In genomic region chr7:22195402-22195801, GRCh38 we compare ENCODE assay signal across 22 cellular contexts.
"Had no signal": no experiment of that assay in that cellular context is flagged by ENCODE, and none has a peak within 500 bp of the region (broad histone marks: within the 10 kb centered on the region; RNA-seq: fewer than 3 reads in every experiment).

No MANE protein-coding gene starts in this region.

- FAIRE-seq: bronchial epithelial cell, small intestine had no signal

- H3K27me3 ChIP-seq: colonic mucosa, suprapubic skin, tibial nerve had no signal

- DNase-seq: activated B cell treated with CpG ODN at 0.5 μM for 24 hours; activated CD4-positive, alpha-beta T cell treated with anti-CD3 and anti-CD28 coated beads for 4 hours; activated CD4-positive, alpha-beta T cell treated with anti-CD3 and anti-CD28 coated beads, Interleukin-2, amount 50 U/mL, for 48 hours; activated CD8-positive, alpha-beta memory T cell treated with anti-CD3 and anti-CD28 coated beads, Interleukin-2, amount 50 U/mL, for 48 hours; activated naive CD4-positive, alpha-beta T cell; activated naive CD8-positive, alpha-beta T cell treated with anti-CD3 and anti-CD28 coated beads for 36 hours; activated T-cell treated with anti-CD3 and anti-CD28 coated beads, Interleukin-2, amount 50 U/mL, for 4 hours; colonic mucosa; endodermal cell; immature natural killer cell; left cardiac atrium; small intestine; stimulated activated CD4-positive, alpha-beta T cell treated with anti-CD3 and anti-CD28 coated beads, Interleukin-2, amount 100 ng/mL, for 24 hours; stimulated activated naive CD8-positive, alpha-beta T cell treated with anti-CD3 and anti-CD28 coated beads, Interleukin-15, amount 100 ng/mL, for 72 hours; T-helper 17 cell had no signal

- H3K4me3 ChIP-seq: colonic mucosa, suprapubic skin, tibial nerve had no signal

- H3K9me3 ChIP-seq: colonic mucosa, suprapubic skin, tibial nerve had no signal

- H3K36me3 ChIP-seq: colonic mucosa, suprapubic skin had no signal

- ATAC-seq: activated T-cell treated with anti-CD3 and anti-CD28 coated beads, Interleukin-2, amount 50 U/mL, for 4 hours; left cardiac atrium; natural killer cell treated with Interleukin-12 subunit alpha and Interleukin-12 subunit beta and Interleukin-15 and Interleukin-18, amount 100 ng/mL, for 72 hours; sciatic nerve; stimulated activated effector memory CD8-positive, alpha-beta T cell treated with anti-CD3 and anti-CD28 coated beads, Interleukin-12 subunit alpha, Interleukin-12 subunit beta, amount 100 ng/mL, for 72 hours; stimulated activated naive CD8-positive, alpha-beta T cell treated with anti-CD3 and anti-CD28 coated beads, Interleukin-15, amount 100 ng/mL, for 72 hours; T-helper 17 cell had no signal

- H3K4me1 ChIP-seq: colonic mucosa had no signal

- H3K27ac ChIP-seq: colonic mucosa, epithelial cell of prostate, suprapubic skin, tibial nerve had no signal
